Comparison of ENCODE assay signal across 9 cellular contexts in the genomic region with DNA sequence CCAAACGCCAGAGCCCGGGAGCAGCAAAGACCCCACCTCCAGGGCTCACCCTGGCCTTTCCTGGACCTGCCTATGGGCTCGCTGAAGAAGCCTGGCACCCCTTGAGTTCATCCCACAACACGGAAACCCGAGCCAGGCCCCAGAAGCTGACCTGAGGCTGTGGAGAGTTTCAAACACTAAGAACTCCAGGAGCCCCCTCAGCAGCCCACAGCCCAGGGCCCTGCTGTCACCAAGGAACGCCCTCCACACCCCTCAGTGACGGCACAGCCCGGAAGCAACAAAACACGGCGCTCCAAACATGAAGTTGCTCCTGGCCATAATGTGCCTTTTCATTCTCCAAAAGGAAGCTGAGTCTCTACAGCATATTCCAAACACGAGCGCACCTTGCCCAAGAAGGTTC. TPM values are rescaled to one million over a fixed set of nuclear protein-coding genes. Genes with fewer than 3 reads are reported as not detected.
A peak's percentile ranks its signal among the peaks of the same experiment; 100 is the strongest.
DNase-seq lines count a peak whose midpoint lies in the region; ATAC-seq, FAIRE-seq and TF ChIP-seq lines count a peak whose summit lies in the region.
"Had no signal": no experiment of that assay in that cellular context is flagged by ENCODE, and none has a peak within 500 bp of the region (broad histone marks: within the 10 kb centered on the region; RNA-seq: fewer than 3 reads in every experiment).

No MANE protein-coding gene starts in this region.

- TF ChIP-seq CTCF in endothelial cell of umbilical vein (IDR thresholded peaks at IDR 0.05; ENCODE audit: extremely low read depth in 1 of 2, insufficient read depth in 1 of 2, low read depth in 1 of 2, low read length in 2 of 2) (no peak), pancreas (IDR thresholded peaks at IDR 0.05) (no peak)

- H3K4me2 ChIP-seq in endothelial cell of umbilical vein (ENCODE audit: insufficient read depth, low read length), result peak overlapping the region; percentile 39

- H3K27me3 Mint-ChIP-seq in CD4-positive, alpha-beta memory T cell, result no peaks in the 10 kb centered on the region

- H4K20me1 ChIP-seq in endothelial cell of umbilical vein (replicated peaks; ENCODE audit: control insufficient read depth, extremely low read depth, insufficient read depth, low read length), result no peaks in the 10 kb centered on the region

- H3K4me1 Mint-ChIP-seq in CD4-positive, alpha-beta memory T cell, result peaks cover 19 to 58% (median 41%) of the 10 kb centered on the region in 4 donors

- no peak for FAIRE-seq in endothelial cell of umbilical vein (lab: Jason Lieb, UNC)
- no peak for FAIRE-seq in pancreas (lab: Jason Lieb, UNC)
- FAIRE-seq in GM12892 (lab: Jason Lieb, UNC), result no peak

- POLR2A ChIA-PET in CD4-positive, alpha-beta memory T cell (lab: Charles Lee; ENCODE audit: partially characterized antibody), result interaction anchor here (2.5 kb wide), 1 partner anchor 10 kb away, joined by 24 read pairs; a partner anchor contains a TSS
- POLR2A ChIA-PET in endothelial cell of umbilical vein (lab: Charles Lee), result no interaction called here

- TF ChIP-seq POLR2A in endothelial cell of umbilical vein (IDR thresholded peaks at IDR 0.05; ENCODE audit: low read depth, low read length) (no peak), GM12892 (IDR thresholded peaks at IDR 0.05; ENCODE audit: low read depth, low read length) (no peak)

- intact Hi-C loops in CD4-positive, alpha-beta memory T cell (cut with micrococcal nuclease), result no loop called here
- intact Hi-C loops in endothelial cell of umbilical vein (cut with micrococcal nuclease), result loop anchor here (1.0 kb wide), 2 partner anchors 9 to 31 kb away; a partner anchor contains a TSS
- intact Hi-C loops in pancreas (cut with DNase I), result no loop called here

- CTCF ChIA-PET in CD4-positive, alpha-beta memory T cell (lab: Charles Lee; ENCODE audit: partially characterized antibody), result interaction anchor here (1.0 to 2.7 kb wide), 2 partner anchors 10 to 199 kb away, joined by 3 to 15 read pairs; a partner anchor contains a TSS
- CTCF ChIA-PET in endothelial cell of umbilical vein (lab: Charles Lee), result interaction anchor here (0.8 to 2.0 kb wide), 6 partner anchors 9 to 199 kb away, joined by 3 to 6 read pairs (median 5); a partner anchor contains a TSS

- H3K36me3 ChIP-seq in CD4-positive, alpha-beta memory T cell (ENCODE audit: insufficient read depth, low read length), result peaks cover 13% of the 10 kb centered on the region
- H3K36me3 ChIP-seq in SJCRH30, result peaks cover 13% of the 10 kb centered on the region; the same call in 1 of the 2 replicates
- H3K36me3 ChIP-seq in endothelial cell of umbilical vein (ENCODE audit: control insufficient read depth in 2 of 2, extremely low read depth in 1 of 2, insufficient read depth in 2 of 2, low read length in 2 of 2), result peaks cover 3 to 15% of the 10 kb centered on the region in 2 experiments
- peaks cover 0 to 36% (median 16%) of the 10 kb centered on the region in 3 donors for H3K36me3 ChIP-seq in pancreas

- H3K4me1 ChIP-seq in CD4-positive, alpha-beta memory T cell (ENCODE audit: insufficient read depth, low read length), result peaks cover 53% of the 10 kb centered on the region
- H3K4me1 ChIP-seq in SJCRH30 (peaks cover 30% of the 10 kb centered on the region), endothelial cell of umbilical vein (ENCODE audit: control insufficient read depth, extremely low read depth, insufficient read depth, low read length) (peaks cover 27% of the 10 kb centered on the region), pancreas (no peaks in the 10 kb centered on the region)

- H3K27ac ChIP-seq in CD4-positive, alpha-beta memory T cell (ENCODE audit: low read depth, low read length), result peak overlapping the region; percentile 59
- H3K27ac ChIP-seq in SJCRH30, result peak overlapping the region; percentile 78
- H3K27ac ChIP-seq in endothelial cell of umbilical vein (ENCODE audit: insufficient read depth, low read depth, low read length), result peak overlapping the region; percentile 80
- peak overlapping the region in 3 of 4 donors; percentile 55 to 62 (median 55) for H3K27ac ChIP-seq in pancreas

- 72 to 91% methylated on average over 10 to 12 of the region's 12 CpGs for WGBS in pancreas, 2 donors

- TSS peak; percentile 47 for BruUV-seq in endothelial cell of umbilical vein (replicated peaks; lab: Mats Ljungman, UMichigan)

- H3K9ac ChIP-seq in endothelial cell of umbilical vein (replicated peaks; ENCODE audit: extremely low read depth, insufficient read depth, low read length), result peak overlapping the region; percentile 49

- peak overlapping the region; percentile 85 to 92 (median 88) for H3K4me3 Mint-ChIP-seq in CD4-positive, alpha-beta memory T cell

- peaks cover 44% of the 10 kb centered on the region for H3K79me2 ChIP-seq in endothelial cell of umbilical vein (ENCODE audit: control insufficient read depth, insufficient read depth, low read length)

- H3K9me3 Mint-ChIP-seq in CD4-positive, alpha-beta memory T cell, result no peaks in the 10 kb centered on the region

- DNase-seq in CD4-positive, alpha-beta memory T cell, result no peak
- DNase-seq in SJCRH30 (no peak), endothelial cell of umbilical vein (ENCODE audit: low read depth, low spot score) (no peak), pancreas (peak in 1 of 6 donors; percentile 41), NCI-H2029 treated with DMSO at 0.1 percent for 48 hours (lab: John Stamatoyannopoulos, UW) (no peak), GM12892 (ENCODE audit: insufficient read length) (no peak)
- DNase-seq in stimulated activated CD4-positive, alpha-beta T cell treated with anti-CD3 and anti-CD28 coated beads, Interleukin-2, amount 100 ng/mL, for 24 hours, result no peak
- DNase-seq: NCI-H1105 had no signal

- dilution Hi-C loops in endothelial cell of umbilical vein (cut with MboI; ENCODE audit: extremely low pct_ligation_motif_present, low sequenced_read_pairs), result no loop called here

- H3K36me3 Mint-ChIP-seq in CD4-positive, alpha-beta memory T cell, result peaks cover 7 to 31% of the 10 kb centered on the region in 2 donors

- peak overlapping the region; percentile 75 to 92 (median 89) for H3K27ac Mint-ChIP-seq in CD4-positive, alpha-beta memory T cell

- H3K4me3 ChIP-seq in CD4-positive, alpha-beta memory T cell (ENCODE audit: low read length in 2 of 2), result peak overlapping the region; percentile 62 to 79
- no peak overlapping the region for H3K4me3 ChIP-seq in SJCRH30
- peak overlapping the region in 1 of 3 experiments; percentile 46 for H3K4me3 ChIP-seq in endothelial cell of umbilical vein (replicated peaks in 1 of 3; ENCODE audit: insufficient read depth in 1 of 3, low read depth in 1 of 3, low read length in 3 of 3)
- no peak overlapping the region for H3K4me3 ChIP-seq in pancreas

- H3K9me3 ChIP-seq in CD4-positive, alpha-beta memory T cell (ENCODE audit: control insufficient read depth in 1 of 2, low read length in 2 of 2), result no peaks in the 10 kb centered on the region
- no peaks in the 10 kb centered on the region for H3K9me3 ChIP-seq in SJCRH30 (replicated peaks)
- no peaks in the 10 kb centered on the region for H3K9me3 ChIP-seq in endothelial cell of umbilical vein (replicated peaks; ENCODE audit: control insufficient read depth, insufficient read depth, low read length)
- H3K9me3 ChIP-seq in pancreas, result no peaks in the 10 kb centered on the region

- H2AFZ ChIP-seq in endothelial cell of umbilical vein (ENCODE audit: low read depth, low read length), result peak overlapping the region; percentile 40

- ATAC-seq in pancreas (no peak), GM19452 (IDR thresholded peaks at IDR 0.05; ENCODE audit: unreplicated experiment) (no peak)

- no peaks in the 10 kb centered on the region for H3K9me1 ChIP-seq in endothelial cell of umbilical vein (replicated peaks; ENCODE audit: control insufficient read depth, extremely low read depth, insufficient read depth, low read length)

- H3K27me3 ChIP-seq in CD4-positive, alpha-beta memory T cell (ENCODE audit: insufficient read depth, low read length), result no peaks in the 10 kb centered on the region
- H3K27me3 ChIP-seq in SJCRH30 (no peaks in the 10 kb centered on the region), endothelial cell of umbilical vein (ENCODE audit: control insufficient read depth in 2 of 2, insufficient read depth in 2 of 2, low read length in 2 of 2) (no peaks in the 10 kb centered on the region), pancreas (no peaks in the 10 kb centered on the region)

RNA-seq across cellular contexts. Expression of a gene that starts 9.2 kb away (rescaled TPM):
- 100 to 1,000 TPM; 112 to 113 TPM for total RNA-seq in CD4-positive, alpha-beta memory T cell
- polyA plus RNA-seq in CD4-positive, alpha-beta memory T cell, result 10 to 100 TPM; 49.0 to 69.6 TPM
- total RNA-seq in SJCRH30 (2014; rRNA removed; shearing (Covaris generic)), result 97.0 and 99.8 TPM in 2 replicates
- total RNA-seq in endothelial cell of umbilical vein, result 109 and 113 TPM in 2 replicates
- 72.7 and 100 TPM in 2 replicates for polyA plus RNA-seq in endothelial cell of umbilical vein
- 50.5 and 59.4 TPM in 2 replicates for polyA plus RNA-seq in endothelial cell of umbilical vein (2011; cell fraction: cytosol; rRNA removed)
- polyA plus RNA-seq in endothelial cell of umbilical vein (2011; cell fraction: nucleus; rRNA removed), result 74.5 and 86.9 TPM in 2 replicates
- polyA plus RNA-seq in endothelial cell of umbilical vein (2012), result 50.5 and 59.2 TPM in 2 replicates
- 78.2 and 115 TPM in 2 replicates for polyA minus RNA-seq in endothelial cell of umbilical vein
- 58.9 TPM for polyA minus RNA-seq in endothelial cell of umbilical vein (2011; cell fraction: cytosol; rRNA and poly(A)+ RNA removed)
- polyA minus RNA-seq in endothelial cell of umbilical vein (2011; cell fraction: nucleus; rRNA and poly(A)+ RNA removed), result 42.9 and 57.6 TPM in 2 replicates
- 100 to 1,000 TPM in 1 of 6 donors, 10 to 100 TPM in 5; 72.8 to 119 (median 95.7) TPM for total RNA-seq in pancreas
- 100 to 1,000 TPM; 138 to 190 TPM for polyA plus RNA-seq in pancreas
- 20.1 TPM for polyA plus RNA-seq in GM12892 (2012; ENCODE audit: missing spikeins)

RNA-seq across cellular contexts. Expression of a gene that starts 46.8 kb away (rescaled TPM):
- 10 to 100 TPM; 40.1 to 45.1 TPM for total RNA-seq in CD4-positive, alpha-beta memory T cell
- polyA plus RNA-seq in CD4-positive, alpha-beta memory T cell, result 10 to 100 TPM; 64.5 to 78.6 TPM
- 129 and 132 TPM in 2 replicates for total RNA-seq in SJCRH30 (2014; rRNA removed; shearing (Covaris generic))
- total RNA-seq in endothelial cell of umbilical vein (61.5 and 69.9 TPM in 2 replicates), pancreas (10 to 100 TPM; 17.5 to 26.3 (median 20.0) TPM)
- polyA plus RNA-seq in endothelial cell of umbilical vein (76.2 and 83.9 TPM in 2 replicates), pancreas (10 to 100 TPM; 29.2 to 34.1 TPM)
- polyA plus RNA-seq in endothelial cell of umbilical vein (2011; cell fraction: cytosol; rRNA removed), result 97.2 and 110 TPM in 2 replicates
- polyA plus RNA-seq in endothelial cell of umbilical vein (2011; cell fraction: nucleus; rRNA removed), result 44.8 and 47.9 TPM in 2 replicates
- 183 and 208 TPM in 2 replicates for polyA plus RNA-seq in endothelial cell of umbilical vein (2012)
- polyA minus RNA-seq in endothelial cell of umbilical vein, result 22.1 and 22.2 TPM in 2 replicates
- 15.4 TPM for polyA minus RNA-seq in endothelial cell of umbilical vein (2011; cell fraction: cytosol; rRNA and poly(A)+ RNA removed)
- 11.9 and 14.0 TPM in 2 replicates for polyA minus RNA-seq in endothelial cell of umbilical vein (2011; cell fraction: nucleus; rRNA and poly(A)+ RNA removed)
- 156 TPM for polyA plus RNA-seq in GM12892 (2012; ENCODE audit: missing spikeins)

RNA-seq across cellular contexts. Expression of a gene that starts 47.0 kb away (rescaled TPM):
- 100 to 1,000 TPM; 111 to 126 TPM for total RNA-seq in CD4-positive, alpha-beta memory T cell
- 1 to 10 TPM; 2.0 to 5.3 TPM for polyA plus RNA-seq in CD4-positive, alpha-beta memory T cell
- 21.5 and 29.3 TPM in 2 replicates for total RNA-seq in SJCRH30 (2014; rRNA removed; shearing (Covaris generic))
- total RNA-seq in endothelial cell of umbilical vein (35.6 and 41.6 TPM in 2 replicates), pancreas (10 to 100 TPM; 13.8 to 30.7 (median 16.1) TPM)
- polyA plus RNA-seq in endothelial cell of umbilical vein (45.3 and 55.4 TPM in 2 replicates), pancreas (10 to 100 TPM; 54.4 to 98.5 TPM)
- 8.2 and 15.1 TPM in 2 replicates for polyA plus RNA-seq in endothelial cell of umbilical vein (2011; cell fraction: cytosol; rRNA removed)
- polyA plus RNA-seq in endothelial cell of umbilical vein (2011; cell fraction: nucleus; rRNA removed), result 250 and 277 TPM in 2 replicates
- polyA plus RNA-seq in endothelial cell of umbilical vein (2012), result 18.2 and 22.0 TPM in 2 replicates
- polyA minus RNA-seq in endothelial cell of umbilical vein, result 11.5 and 19.2 TPM in 2 replicates
- polyA minus RNA-seq in endothelial cell of umbilical vein (2011; cell fraction: cytosol; rRNA and poly(A)+ RNA removed), result 11.1 TPM
- 35.3 and 58.2 TPM in 2 replicates for polyA minus RNA-seq in endothelial cell of umbilical vein (2011; cell fraction: nucleus; rRNA and poly(A)+ RNA removed)
- 9.7 TPM for polyA plus RNA-seq in GM12892 (2012; ENCODE audit: missing spikeins)

Comparison
In these comparisons a context has a peak if more than half of its experiments do, and no peak if none do; other contexts are left out.
1. H3K4me3 ChIP-seq: peak in CD4-positive, alpha-beta memory T cell (2 of 2); none in SJCRH30 (single experiment) and pancreas (0 of 4).
2. Peak in every context shown above with its lines, with median percentiles within 50 percentile points of each other: H3K27ac ChIP-seq.